In the genomic region with DNA sequence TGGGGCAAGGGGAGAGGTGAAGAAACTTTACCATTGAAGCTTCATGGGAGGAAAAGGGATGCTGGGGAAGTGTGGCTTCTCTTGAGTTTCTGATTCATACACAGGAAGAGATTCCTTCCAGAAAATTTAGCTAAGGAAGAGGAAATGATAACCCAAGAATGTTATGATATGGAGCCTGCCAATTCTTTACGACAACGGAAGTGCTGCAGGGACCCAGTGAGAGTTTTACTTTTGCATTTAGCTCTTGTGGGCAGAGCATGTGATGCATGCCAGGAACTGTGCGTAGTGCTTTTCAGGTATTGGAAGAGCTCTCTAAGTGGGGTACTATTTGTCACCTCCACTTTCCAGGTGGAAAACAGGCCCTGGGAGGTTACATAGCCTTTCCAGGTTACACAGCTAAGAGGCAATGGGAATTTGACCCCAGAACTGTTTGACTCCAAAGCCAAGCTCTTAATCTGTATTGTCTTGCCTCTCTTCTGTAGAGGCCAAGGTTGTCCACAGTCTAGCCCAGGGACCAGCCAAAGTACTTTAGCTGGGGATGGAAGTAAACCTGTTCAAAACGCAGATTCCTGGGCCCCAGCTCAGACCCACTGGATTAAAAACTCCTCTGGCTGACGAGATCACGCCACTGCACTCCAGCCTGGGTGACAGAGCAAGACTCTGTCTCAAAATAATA, we compare ENCODE assay signal across 8 cellular contexts. TPM values are rescaled to one million over a fixed set of nuclear protein-coding genes. Genes with fewer than 3 reads are reported as not detected.
DNase-seq lines count a peak whose midpoint lies in the region; ATAC-seq and TF ChIP-seq lines count a peak whose summit lies in the region.

No MANE protein-coding gene starts in this region.

- no peak overlapping the region for H2BK120ac ChIP-seq in mesendoderm (ENCODE audit: low read depth, low read length)

- H3K4me1 ChIP-seq in upper lobe of left lung (peaks cover 22 to 46% (median 29%) of the 10 kb centered on the region in 4 donors), mesendoderm (ENCODE audit: control insufficient read depth, low read depth, low read length) (peaks cover 8% of the 10 kb centered on the region)

- H3K9ac ChIP-seq in mesendoderm (ENCODE audit: low read length): no peak overlapping the region

- peaks cover 7% of the 10 kb centered on the region for H3K79me1 ChIP-seq in mesendoderm (ENCODE audit: low read length)

- no peak overlapping the region for H3K4me2 ChIP-seq in mesendoderm (ENCODE audit: low read length)

- peak in 3 of 4 donors; percentile 48 to 81 (median 78) for TF ChIP-seq EP300 in upper lobe of left lung (IDR thresholded peaks at IDR 0.05)

- peaks cover 3% of the 10 kb centered on the region for H3K9me3 Mint-ChIP-seq in T-helper 1 cell treated with Interleukin-12 subunit alpha and Interleukin-12 subunit beta and Interleukin-4 antibody, amounts not matched to agents 30 μg/mL and 1 μg/mL, for 36 hours

- H3K36me3 Mint-ChIP-seq in T-helper 1 cell treated with Interleukin-12 subunit alpha and Interleukin-12 subunit beta and Interleukin-4 antibody, amounts not matched to agents 30 μg/mL and 1 μg/mL, for 36 hours (ENCODE audit: low read depth): peaks cover 33% of the 10 kb centered on the region

- peak overlapping the region; percentile 27 for H3K4me3 Mint-ChIP-seq in T-helper 1 cell treated with Interleukin-12 subunit alpha and Interleukin-12 subunit beta and Interleukin-4 antibody, amounts not matched to agents 30 μg/mL and 1 μg/mL, for 36 hours

- TF ChIP-seq CTCF in upper lobe of left lung (IDR thresholded peaks at IDR 0.05): no peak

- TF ChIP-seq POLR2A in upper lobe of left lung (IDR thresholded peaks at IDR 0.05): peak in 1 of 4 donors; percentile 28

- in situ Hi-C loops in KBM-7 (cut with MboI; ENCODE audit: low pct_unique_long_range_greater_than_20kb, low sequenced_read_pairs): no loop called here

- no peak overlapping the region for H4K8ac ChIP-seq in mesendoderm (ENCODE audit: low read depth, low read length)

- no peak overlapping the region for H3K4ac ChIP-seq in mesendoderm (ENCODE audit: low read depth, low read length)

- H3K27me3 ChIP-seq in upper lobe of left lung (no peaks in the 10 kb centered on the region), mesendoderm (ENCODE audit: insufficient read depth, low read length, poor library complexity) (no peaks in the 10 kb centered on the region)

- WGBS in upper lobe of left lung, 2 donors: 45 to 59% methylated on average over 6 of the region's 6 CpGs
- no CpG with 5 or more reads among the region's 6 CpGs for WGBS in mesendoderm (ENCODE audit: extremely low coverage, insufficient coverage, low lambda C conversion rate)

- no peaks in the 10 kb centered on the region for H3K9me3 ChIP-seq in upper lobe of left lung

- H2AK5ac ChIP-seq in mesendoderm (ENCODE audit: low read length): no peak overlapping the region

- H3K27ac ChIP-seq in upper lobe of left lung (peak overlapping the region; percentile 41 to 79 (median 67)), mesendoderm (ENCODE audit: low read depth, low read length) (no peak overlapping the region)

- H3K36me3 ChIP-seq in upper lobe of left lung (no peaks in the 10 kb centered on the region), mesendoderm (ENCODE audit: control insufficient read depth, insufficient read depth, low read length) (no peaks in the 10 kb centered on the region)

- peak overlapping the region; percentile 90 for H3K27ac Mint-ChIP-seq in T-helper 1 cell treated with Interleukin-12 subunit alpha and Interleukin-12 subunit beta and Interleukin-4 antibody, amounts not matched to agents 30 μg/mL and 1 μg/mL, for 36 hours

- H4K5ac ChIP-seq in mesendoderm (ENCODE audit: low read length): no peak overlapping the region

- peaks cover 12% of the 10 kb centered on the region for H3K79me2 ChIP-seq in mesendoderm (ENCODE audit: control insufficient read depth, insufficient read depth, low read length)

- H3K4me1 Mint-ChIP-seq in T-helper 1 cell treated with Interleukin-12 subunit alpha and Interleukin-12 subunit beta and Interleukin-4 antibody, amounts not matched to agents 30 μg/mL and 1 μg/mL, for 36 hours (ENCODE audit: low read depth): peaks cover 60% of the 10 kb centered on the region

- no peak overlapping the region for H3K56ac ChIP-seq in mesendoderm (ENCODE audit: low read length)

- peak; percentile 71 to 77 for ATAC-seq in upper lobe of left lung (ENCODE audit: low FRiP score in 2 of 2)

- no peak overlapping the region for H3K18ac ChIP-seq in mesendoderm (ENCODE audit: low read length)

- H2BK15ac ChIP-seq in mesendoderm (replicated peaks; ENCODE audit: low read depth): no peak overlapping the region

- H3K27me3 Mint-ChIP-seq in T-helper 1 cell treated with Interleukin-12 subunit alpha and Interleukin-12 subunit beta and Interleukin-4 antibody, amounts not matched to agents 30 μg/mL and 1 μg/mL, for 36 hours (ENCODE audit: low read depth): no peaks in the 10 kb centered on the region

- H3K23ac ChIP-seq in mesendoderm (ENCODE audit: low read length): no peak overlapping the region

- peak; percentile 47 for DNase-seq in stimulated activated CD4-positive, alpha-beta T cell treated with anti-CD3 and anti-CD28 coated beads, Interleukin-15, amount 100 ng/mL, for 24 hours
- DNase-seq in stimulated activated CD4-positive, alpha-beta T cell treated with anti-CD3 and anti-CD28 coated beads, Interleukin-2, amount 100 ng/mL, for 48 hours: no peak
- peak; percentile 93 for DNase-seq in glomerular endothelial cell (ENCODE audit: extremely low read depth, low read depth, low spot score)
- DNase-seq in upper lobe of left lung: peak in 1 of 2 donors; percentile 71
- DNase-seq in mesendoderm: no peak
- DNase-seq in KBM-7: no peak
- no peak for DNase-seq in NCI-H2081 (lab: John Stamatoyannopoulos, UW)

- no peak overlapping the region for H3K4me3 ChIP-seq in upper lobe of left lung
- no peak overlapping the region for H3K4me3 ChIP-seq in mesendoderm (ENCODE audit: low read length)

- H2BK5ac ChIP-seq in mesendoderm (ENCODE audit: low read length): no peak overlapping the region

RNA-seq across cellular contexts. Expression of a gene that starts 23.0 kb away (rescaled TPM):
- total RNA-seq in glomerular endothelial cell (83.0 and 104 TPM in 2 replicates), upper lobe of left lung (100 to 1,000 TPM in 1 of 6 donors, 10 to 100 TPM in 5; 39.4 to 103 (median 49.7) TPM)
- 62.8 TPM for polyA plus RNA-seq in mesendoderm (2013, experiment 1 of 2)
- 61.0 TPM for polyA plus RNA-seq in mesendoderm (2013, experiment 2 of 2)

Comparison
In these comparisons a context has a peak if more than half of its experiments do, and no peak if none do; other contexts are left out.
1. DNase-seq: peak in stimulated activated CD4-positive, alpha-beta T cell treated with anti-CD3 and anti-CD28 coated beads, Interleukin-15, amount 100 ng/mL, for 24 hours (single experiment) and glomerular endothelial cell (single experiment); none in stimulated activated CD4-positive, alpha-beta T cell treated with anti-CD3 and anti-CD28 coated beads, Interleukin-2, amount 100 ng/mL, for 48 hours (0 of 2), mesendoderm (single experiment), KBM-7 (single experiment) and NCI-H2081 (0 of 2).